ENCODE assay signal across 8 cellular contexts in the genomic region with DNA sequence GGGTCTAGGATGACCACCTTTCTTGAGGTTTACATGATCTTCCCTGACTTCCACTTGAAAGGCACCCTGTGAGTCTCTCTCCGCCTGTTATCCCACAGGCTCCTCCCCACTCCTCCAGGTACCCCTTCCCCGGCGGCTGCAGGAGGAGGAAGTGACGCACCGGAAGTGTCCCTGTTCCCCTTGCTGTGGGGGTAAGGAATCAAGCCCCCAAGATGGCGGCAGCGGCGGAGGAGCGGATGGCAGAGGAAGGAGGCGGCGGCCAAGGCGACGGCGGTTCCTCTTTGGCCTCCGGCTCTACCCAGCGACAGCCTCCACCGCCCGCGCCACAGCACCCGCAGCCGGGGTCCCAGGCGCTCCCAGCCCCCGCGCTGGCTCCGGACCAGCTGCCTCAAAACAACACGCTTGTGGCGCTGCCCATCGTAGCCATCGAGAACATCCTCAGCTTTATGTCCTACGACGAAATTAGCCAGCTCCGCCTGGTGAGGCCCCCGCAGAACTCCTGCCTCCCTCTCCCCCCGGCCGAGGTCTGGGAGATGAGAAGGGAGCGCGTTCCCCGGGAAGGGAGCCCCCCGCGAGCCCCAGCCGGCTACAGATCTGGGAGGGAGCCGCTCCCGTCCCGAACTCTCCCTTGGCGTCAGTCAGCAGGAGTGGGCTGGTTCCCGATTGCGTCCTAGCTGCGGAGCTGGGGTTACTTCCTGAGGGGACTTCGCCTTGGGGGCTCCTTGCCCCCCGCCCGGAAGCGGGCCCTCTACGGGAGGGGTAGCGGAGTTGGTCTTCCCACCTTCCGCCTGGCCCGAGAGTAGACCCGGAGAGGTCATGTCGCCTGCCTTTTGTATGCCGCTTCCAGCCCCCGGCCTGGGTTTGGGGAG. TPM values are rescaled to one million over a fixed set of nuclear protein-coding genes. Genes with fewer than 3 reads are reported as not detected.
DNase-seq lines count a peak whose midpoint lies in the region; ATAC-seq and TF ChIP-seq lines count a peak whose summit lies in the region.

A gene with protein sequence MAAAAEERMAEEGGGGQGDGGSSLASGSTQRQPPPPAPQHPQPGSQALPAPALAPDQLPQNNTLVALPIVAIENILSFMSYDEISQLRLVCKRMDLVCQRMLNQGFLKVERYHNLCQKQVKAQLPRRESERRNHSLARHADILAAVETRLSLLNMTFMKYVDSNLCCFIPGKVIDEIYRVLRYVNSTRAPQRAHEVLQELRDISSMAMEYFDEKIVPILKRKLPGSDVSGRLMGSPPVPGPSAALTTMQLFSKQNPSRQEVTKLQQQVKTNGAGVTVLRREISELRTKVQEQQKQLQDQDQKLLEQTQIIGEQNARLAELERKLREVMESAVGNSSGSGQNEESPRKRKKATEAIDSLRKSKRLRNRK (plus strand): TSS at position 194 of the 869 bp plus-strand sequence. CDS start 19 bp downstream, at position 213.

- no peaks in the 10 kb centered on the region for H3K27me3 ChIP-seq in RWPE2 (ENCODE audit: insufficient read depth, poor library complexity, severe bottlenecking)

- TF ChIP-seq CTCF in RWPE2 (IDR thresholded peaks at IDR 0.05; ENCODE audit: poor library complexity, severe bottlenecking) (no peak), fibroblast of mammary gland (conservative IDR thresholded peaks at IDR 0.05; ENCODE audit: control insufficient read depth, insufficient read depth, low read depth, low read length) (no peak)

- H3K9me3 ChIP-seq in RWPE2 (ENCODE audit: severe bottlenecking) = no peaks in the 10 kb centered on the region

- ATAC-seq in RWPE2 (ENCODE audit: low read depth) = peak; percentile 97
- ATAC-seq in naive thymus-derived CD8-positive, alpha-beta T cell = peak; percentile 91 to 92

- H3K27ac Mint-ChIP-seq in activated T-helper 2 cell treated with anti-CD3 and anti-CD28 coated beads, Interferon-gamma antibody, Interleukin-2, Interleukin-4, amounts not matched to agents 10 μg/mL and 5 μg/mL and 100 μg/mL, durations not matched to agents 14 hours and 24 hours and 36 hours = peak within 1 kb of the TSS; percentile 79
- peak within 1 kb of the TSS; percentile 87 to 96 (median 92) for H3K27ac Mint-ChIP-seq in naive thymus-derived CD8-positive, alpha-beta T cell

- H3K4me3 ChIP-seq in RWPE2 (ENCODE audit: severe bottlenecking) (peak within 1 kb of the TSS; percentile 66), fibroblast of mammary gland (ENCODE audit: control insufficient read depth, low read depth, low read length) (peak within 1 kb of the TSS; percentile 88)

- intact Hi-C loops in activated T-helper 2 cell treated with anti-CD3 and anti-CD28 coated beads, Interferon-gamma antibody, Interleukin-2, Interleukin-4, amounts not matched to agents 10 μg/mL and 5 μg/mL and 100 μg/mL, durations not matched to agents 14 hours and 24 hours and 36 hours (cut with micrococcal nuclease) = loop anchor here (1.0 to 10.0 kb wide), 5 partner anchors 69 to 409 kb away; a partner anchor contains a TSS

- peaks cover 17% of the 10 kb centered on the region for H3K27me3 Mint-ChIP-seq in activated T-helper 2 cell treated with anti-CD3 and anti-CD28 coated beads, Interferon-gamma antibody, Interleukin-2, Interleukin-4, amounts not matched to agents 10 μg/mL and 5 μg/mL and 100 μg/mL, durations not matched to agents 14 hours and 24 hours and 36 hours (ENCODE audit: low read depth)
- H3K27me3 Mint-ChIP-seq in naive thymus-derived CD8-positive, alpha-beta T cell = peaks cover 0 to 5% (median 0%) of the 10 kb centered on the region in 5 donors

- peaks cover 25% of the 10 kb centered on the region for H3K4me1 Mint-ChIP-seq in activated T-helper 2 cell treated with anti-CD3 and anti-CD28 coated beads, Interferon-gamma antibody, Interleukin-2, Interleukin-4, amounts not matched to agents 10 μg/mL and 5 μg/mL and 100 μg/mL, durations not matched to agents 14 hours and 24 hours and 36 hours (ENCODE audit: low read depth)
- peaks cover 8 to 37% (median 27%) of the 10 kb centered on the region in 4 donors for H3K4me1 Mint-ChIP-seq in naive thymus-derived CD8-positive, alpha-beta T cell

- peaks cover 9% of the 10 kb centered on the region for H3K36me3 Mint-ChIP-seq in activated T-helper 2 cell treated with anti-CD3 and anti-CD28 coated beads, Interferon-gamma antibody, Interleukin-2, Interleukin-4, amounts not matched to agents 10 μg/mL and 5 μg/mL and 100 μg/mL, durations not matched to agents 14 hours and 24 hours and 36 hours (ENCODE audit: low read depth)
- H3K36me3 Mint-ChIP-seq in naive thymus-derived CD8-positive, alpha-beta T cell = peaks cover 0 to 10% (median 0%) of the 10 kb centered on the region in 3 donors

- DNase-seq in EH (ENCODE audit: low read depth) (peak; percentile 94), H4 (ENCODE audit: low spot score) (peak; percentile 94), LoVo (ENCODE audit: low spot score) (peak; percentile 94), RWPE2 (ENCODE audit: low spot score) (peak; percentile 84), fibroblast of mammary gland (ENCODE audit: low read depth) (peak; percentile 93)
- DNase-seq in activated T-helper 2 cell treated with anti-CD3 and anti-CD28 coated beads, Interferon-gamma antibody, Interleukin-2, Interleukin-4, amounts not matched to agents 10 μg/mL and 5 μg/mL and 100 μg/mL, durations not matched to agents 14 hours and 24 hours and 36 hours (ENCODE audit: low spot score) = peak; percentile 90
- DNase-seq in naive thymus-derived CD8-positive, alpha-beta T cell = peak; percentile 77 to 97 (median 89)
- peak; percentile 75 to 90 (median 87) for DNase-seq in stimulated activated naive CD4-positive, alpha-beta T cell (lab: John Stamatoyannopoulos, UW)

- peaks cover 3% of the 10 kb centered on the region; the same call in 1 of the 2 replicates for H3K36me3 ChIP-seq in RWPE2 (ENCODE audit: low read depth)

- peak within 1 kb of the TSS; percentile 80 for H3K4me3 Mint-ChIP-seq in activated T-helper 2 cell treated with anti-CD3 and anti-CD28 coated beads, Interferon-gamma antibody, Interleukin-2, Interleukin-4, amounts not matched to agents 10 μg/mL and 5 μg/mL and 100 μg/mL, durations not matched to agents 14 hours and 24 hours and 36 hours (ENCODE audit: low read depth)
- peak within 1 kb of the TSS; percentile 85 to 96 (median 89) for H3K4me3 Mint-ChIP-seq in naive thymus-derived CD8-positive, alpha-beta T cell

- POLR2A ChIA-PET in naive thymus-derived CD8-positive, alpha-beta T cell (lab: Charles Lee) = interaction anchor here (0.8 to 2.2 kb wide), 3 partner anchors 69 to 268 kb away, joined by 3 to 12 read pairs (median 9); a partner anchor contains a TSS

- H3K27ac ChIP-seq in RWPE2 (ENCODE audit: poor library complexity, severe bottlenecking) = peak within 1 kb of the TSS; percentile 60

- H3K9me3 Mint-ChIP-seq in activated T-helper 2 cell treated with anti-CD3 and anti-CD28 coated beads, Interferon-gamma antibody, Interleukin-2, Interleukin-4, amounts not matched to agents 10 μg/mL and 5 μg/mL and 100 μg/mL, durations not matched to agents 14 hours and 24 hours and 36 hours = no peaks in the 10 kb centered on the region
- no peaks in the 10 kb centered on the region for H3K9me3 Mint-ChIP-seq in naive thymus-derived CD8-positive, alpha-beta T cell

- H3K4me1 ChIP-seq in RWPE2 (ENCODE audit: insufficient read depth, poor library complexity, severe bottlenecking) = peaks cover 16% of the 10 kb centered on the region

RNA-seq across cellular contexts. Expression of the gene that starts here (rescaled TPM):
- 19.1 and 24.9 TPM in 2 replicates for total RNA-seq in H4 (2014; rRNA removed; shearing (Covaris generic))
- 22.9 and 24.3 TPM in 2 replicates for total RNA-seq in activated T-helper 2 cell treated with anti-CD3 and anti-CD28 coated beads, Interferon-gamma antibody, Interleukin-2, Interleukin-4, amounts not matched to agents 10 μg/mL and 5 μg/mL and 100 μg/mL, durations not matched to agents 14 hours and 24 hours and 36 hours
- 10 to 100 TPM; 38.8 to 45.9 TPM for total RNA-seq in naive thymus-derived CD8-positive, alpha-beta T cell
- polyA plus RNA-seq in naive thymus-derived CD8-positive, alpha-beta T cell = 10 to 100 TPM; 15.5 to 16.1 (median 15.9) TPM

Comparison
In these comparisons a context has a peak if more than half of its experiments do, and no peak if none do; other contexts are left out.
1. Peak in every context shown above with its lines: DNase-seq, ATAC-seq, H3K4me3 ChIP-seq and H3K27ac ChIP-seq.